17 cellular contexts compared by ENCODE assay signal in the genomic region with DNA sequence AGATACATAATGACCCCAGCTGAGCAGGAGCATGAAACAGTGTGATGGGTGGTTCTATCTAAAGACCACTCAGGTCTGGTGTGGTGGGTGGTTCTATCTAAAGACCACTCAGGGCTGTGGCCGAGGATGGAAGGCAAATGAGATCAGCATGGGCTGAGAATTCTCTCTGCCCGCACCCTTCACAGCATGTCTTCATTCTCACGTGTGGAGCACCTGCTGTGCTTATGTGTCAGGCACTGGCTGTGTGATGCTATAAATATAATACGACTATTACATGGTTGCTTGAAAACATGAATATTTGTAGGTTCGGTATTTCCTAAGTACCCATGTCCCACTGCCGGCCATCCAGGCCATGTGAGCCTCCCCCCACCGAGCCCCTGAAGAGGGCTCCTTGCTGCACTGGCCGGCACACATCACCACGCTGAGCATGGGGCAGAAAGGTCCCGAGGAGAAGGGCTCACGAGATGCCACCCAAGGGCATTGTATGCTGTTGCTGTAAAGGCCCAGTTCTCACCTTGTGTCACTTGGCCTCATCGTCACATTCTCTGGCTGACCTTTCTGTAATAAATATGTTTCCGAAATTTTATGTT.
A peak's percentile ranks its signal among the peaks of the same experiment; 100 is the strongest.
DNase-seq lines count a peak whose midpoint lies in the region; ATAC-seq, FAIRE-seq and TF ChIP-seq lines count a peak whose summit lies in the region.
"Had no signal": no experiment of that assay in that cellular context is flagged by ENCODE, and none has a peak within 500 bp of the region (broad histone marks: within the 10 kb centered on the region; RNA-seq: fewer than 3 reads in every experiment).

No MANE protein-coding gene starts in this region.

- H3K4me2 ChIP-seq in GM23338 (no peak overlapping the region), mesenchymal stem cell (ENCODE audit: low read length, poor library complexity, severe bottlenecking) (no peak overlapping the region)
- H3K4me2 ChIP-seq: A549 had no signal

- no peaks in the 10 kb centered on the region for H3K36me3 Mint-ChIP-seq in GM23338 (ENCODE audit: low read depth)

- no peaks in the 10 kb centered on the region for H3K9me3 ChIP-seq in mesenchymal stem cell (ENCODE audit: control insufficient read depth, low read length)
- H3K9me3 ChIP-seq: BE2C, Caco-2 had no signal

- H3K23ac ChIP-seq in mesenchymal stem cell (ENCODE audit: low read length in 2 of 2), result no peak overlapping the region

- H2AK5ac ChIP-seq in mesenchymal stem cell (ENCODE audit: low read length, severe bottlenecking), result peak overlapping the region; percentile 26

- H2BK5ac ChIP-seq in mesenchymal stem cell (ENCODE audit: low read depth, low read length, poor library complexity, severe bottlenecking), result peak overlapping the region; percentile 15

- no peaks in the 10 kb centered on the region for H3F3A ChIP-seq in GM23338 (replicated peaks; ENCODE audit: low read depth)

- no peak overlapping the region for H3K4ac ChIP-seq in mesenchymal stem cell (ENCODE audit: low read depth in 1 of 2, low read length in 2 of 2)

- H4K8ac ChIP-seq in mesenchymal stem cell (ENCODE audit: low read length), result no peak overlapping the region

- peak; percentile 79 for FAIRE-seq in urothelium cell line (lab: Jason Lieb, UNC)
- FAIRE-seq: GM19239, HepG2, HTR-8/SVneo had no signal

- H3K9me3 Mint-ChIP-seq in GM23338, result peaks cover 3% of the 10 kb centered on the region; the same call in 2 of the 3 replicates

- H3K4me1 Mint-ChIP-seq in GM23338, result peaks cover 19% of the 10 kb centered on the region

- H3K4me1 ChIP-seq in GM23338 (ENCODE audit: insufficient read depth) (no peaks in the 10 kb centered on the region), mesenchymal stem cell (ENCODE audit: control insufficient read depth, insufficient read depth, low read depth, low read length) (peaks cover 12% of the 10 kb centered on the region)
- H3K4me1 ChIP-seq: A549, BE2C, Caco-2 had no signal

- no peak overlapping the region for H2BK15ac ChIP-seq in mesenchymal stem cell (ENCODE audit: low read depth, poor library complexity, severe bottlenecking)

- H3K27ac ChIP-seq in GM23338 (ENCODE audit: low read depth) (no peak overlapping the region), mesenchymal stem cell (ENCODE audit: low read length, poor library complexity, severe bottlenecking) (no peak overlapping the region)
- H3K27ac ChIP-seq: A549 had no signal

- TF ChIP-seq CTCF in GM23338 (conservative IDR thresholded peaks at IDR 0.05; ENCODE audit: low read depth in 2 of 2), result no peak

- no peak overlapping the region for H3K27ac Mint-ChIP-seq in GM23338
- H3K27ac Mint-ChIP-seq: CD8-positive, alpha-beta memory T cell had no signal

- DNase-seq in GM23338 (ENCODE audit: low spot score) (no peak), NCI-H345 (lab: John Stamatoyannopoulos, UW) (peak; percentile 64), mesenchymal stem cell (no peak), urothelium cell line (ENCODE audit: low spot score) (no peak), RPMI8226 (no peak), NCI-H226 (no peak), T-helper 2 cell (no peak)
- DNase-seq: BE2C; Caco-2; CD8-positive, alpha-beta memory T cell; DND-41; GDM1; HCEC 1CT had no signal

- no peak overlapping the region for H4K91ac ChIP-seq in mesenchymal stem cell (ENCODE audit: low read length)

- H2AFZ ChIP-seq in GM23338 (peak overlapping the region; percentile 83; the same call in 1 of the 2 replicates), mesenchymal stem cell (ENCODE audit: low read depth, low read length) (no peak overlapping the region)

- H3K14ac ChIP-seq in mesenchymal stem cell (ENCODE audit: low read length in 2 of 2), result no peak overlapping the region

- ATAC-seq in GM23338, result no peak
- ATAC-seq: A549, HepG2 had no signal

- H3K4me3 ChIP-seq in GM23338 (no peak overlapping the region), mesenchymal stem cell (ENCODE audit: insufficient read depth in 1 of 2, low read depth in 1 of 2, low read length in 2 of 2) (no peak overlapping the region)
- H3K4me3 ChIP-seq: A549 had no signal

- no peaks in the 10 kb centered on the region for H3K79me2 ChIP-seq in GM23338 (replicated peaks; ENCODE audit: insufficient read depth)

- H2BK12ac ChIP-seq in mesenchymal stem cell (ENCODE audit: low read length in 2 of 2), result no peak overlapping the region

- 67% methylated on average over 9 of the region's 13 CpGs for WGBS in mesenchymal stem cell

- H3K79me1 ChIP-seq in mesenchymal stem cell (replicated peaks; ENCODE audit: low read length, poor library complexity, severe bottlenecking), result no peaks in the 10 kb centered on the region

- no peaks in the 10 kb centered on the region for H4K20me1 ChIP-seq in GM23338 (replicated peaks; ENCODE audit: insufficient read depth)

- H3K27me3 ChIP-seq in GM23338 (ENCODE audit: insufficient read depth) (no peaks in the 10 kb centered on the region), mesenchymal stem cell (ENCODE audit: control insufficient read depth in 1 of 2, insufficient read depth in 1 of 2, low read length in 2 of 2) (peaks cover 0 to 70% of the 10 kb centered on the region in 2 experiments)
- H3K27me3 ChIP-seq: BE2C had no signal

- H3K36me3 ChIP-seq in GM23338 (ENCODE audit: insufficient read depth) (no peaks in the 10 kb centered on the region), mesenchymal stem cell (ENCODE audit: control insufficient read depth in 1 of 2, insufficient read depth in 2 of 2, low read depth in 1 of 2, low read length in 2 of 2) (no peaks in the 10 kb centered on the region)
- H3K36me3 ChIP-seq: BE2C had no signal

- no peak overlapping the region for H2BK120ac ChIP-seq in mesenchymal stem cell (ENCODE audit: low read depth, low read length)

- H3K18ac ChIP-seq in mesenchymal stem cell (ENCODE audit: low read depth in 1 of 2, low read length in 2 of 2), result no peak overlapping the region

- no peak overlapping the region for H3K4me3 Mint-ChIP-seq in GM23338
- H3K4me3 Mint-ChIP-seq: CD8-positive, alpha-beta memory T cell had no signal

- no peaks in the 10 kb centered on the region for H3K27me3 Mint-ChIP-seq in GM23338 (ENCODE audit: insufficient read depth, low read depth, poor library complexity)

- H3K9ac ChIP-seq in mesenchymal stem cell (ENCODE audit: low read length), result no peak overlapping the region

- peaks cover 6% of the 10 kb centered on the region; the same call in 1 of the 2 replicates for H3K9me2 ChIP-seq in GM23338 (ENCODE audit: insufficient read depth)

TF ChIP-seq in GM23338, 12 proteins besides CTCF, POLR2A, EP300 and RAD21:
- TF ChIP-seq NANOG (IDR thresholded peaks at IDR 0.05; ENCODE audit: borderline replicate concordance) (no peak), CREB1 (CRISPR knock-in tag; IDR thresholded peaks at IDR 0.05; ENCODE audit: low read depth) (no peak)
